ENCODE assay signal across 7 cellular contexts in the genomic region with DNA sequence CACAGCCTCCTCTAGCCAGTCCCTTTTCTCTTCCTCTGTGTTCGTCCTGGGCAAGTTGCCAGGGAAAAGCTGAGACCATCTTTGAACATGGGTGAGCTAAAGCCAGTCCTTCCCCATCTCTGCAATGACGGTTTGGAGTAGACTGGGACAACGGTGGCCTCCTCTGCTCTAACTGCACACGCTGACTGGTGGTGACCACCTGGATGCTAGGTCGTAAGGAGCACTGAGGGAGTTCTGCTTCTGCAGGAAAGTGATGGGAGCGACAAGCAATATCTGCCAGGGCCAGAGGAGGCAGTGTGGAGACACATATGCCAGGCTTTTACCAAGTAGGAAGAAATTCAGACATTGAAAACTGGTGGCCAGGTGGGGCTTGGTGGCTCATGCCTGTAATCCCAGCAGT.
A peak's percentile ranks its signal among the peaks of the same experiment; 100 is the strongest.
DNase-seq lines count a peak whose midpoint lies in the region; ATAC-seq and TF ChIP-seq lines count a peak whose summit lies in the region.

No MANE protein-coding gene starts in this region.

- POLR2A ChIA-PET in SK-N-SH (lab: Yijun Ruan, JAX): no interaction called here

- no peaks in the 10 kb centered on the region for H4K20me1 ChIP-seq in SK-N-SH (ENCODE audit: insufficient read depth)
- H4K20me1 ChIP-seq in neural cell (ENCODE audit: insufficient read depth): no peaks in the 10 kb centered on the region

- DNase-seq in EL (peak; percentile 30), SK-N-SH (peak; percentile 74), endodermal cell (peak; percentile 93), omental fat pad (ENCODE audit: low spot score) (no peak)

- no peaks in the 10 kb centered on the region for H3K79me2 ChIP-seq in SK-N-SH (ENCODE audit: insufficient read depth)
- no peaks in the 10 kb centered on the region for H3K79me2 ChIP-seq in neural cell (replicated peaks; ENCODE audit: insufficient read depth, low read length)

- TF ChIP-seq CTCF in SK-N-SH (IDR thresholded peaks at IDR 0.05): peak; percentile 59
- TF ChIP-seq CTCF in endodermal cell (conservative IDR thresholded peaks at IDR 0.05): peak; percentile 77
- peak; percentile 24 for TF ChIP-seq CTCF in neural cell (IDR thresholded peaks at IDR 0.05; ENCODE audit: poor library complexity, severe bottlenecking)
- no peak for TF ChIP-seq CTCF in omental fat pad (IDR thresholded peaks at IDR 0.05)

- no peaks in the 10 kb centered on the region for H3K36me3 Mint-ChIP-seq in endodermal cell (ENCODE audit: low read depth)

- H3K4me2 ChIP-seq in SK-N-SH: no peak overlapping the region
- H3K4me2 ChIP-seq in neural cell (ENCODE audit: low read length): no peak overlapping the region

- peak; percentile 53 for ATAC-seq in HG02678 (IDR thresholded peaks at IDR 0.05; ENCODE audit: unreplicated experiment)
- no peak for ATAC-seq in omental fat pad (ENCODE audit: low FRiP score)
- no peak for ATAC-seq in GM19455 (IDR thresholded peaks at IDR 0.05; ENCODE audit: unreplicated experiment)

- H3K4me3 ChIP-seq in SK-N-SH (ENCODE audit: low read depth in 2 of 2, low read length in 1 of 2) (no peak overlapping the region), endodermal cell (ENCODE audit: low read length) (no peak overlapping the region), neural cell (ENCODE audit: low read length) (no peak overlapping the region)

- H3K9me3 ChIP-seq in SK-N-SH: no peaks in the 10 kb centered on the region
- H3K9me3 ChIP-seq in endodermal cell (ENCODE audit: control insufficient read depth, low read length): no peaks in the 10 kb centered on the region
- H3K9me3 ChIP-seq in neural cell (ENCODE audit: low read length): no peaks in the 10 kb centered on the region

- 36% methylated on average over 3 of the region's 6 CpGs for WGBS in SK-N-SH (ENCODE audit: low lambda C conversion rate)
- WGBS in endodermal cell (ENCODE audit: insufficient coverage in 1 of 2, insufficient read length in 1 of 2), 2 experiments: 46 to 60% methylated on average over 4 to 6 of the region's 6 CpGs

- H3K4me3 Mint-ChIP-seq in endodermal cell: no peak overlapping the region

- H3K27ac Mint-ChIP-seq in endodermal cell: no peak overlapping the region

- H3K27me3 ChIP-seq in SK-N-SH (ENCODE audit: insufficient read depth): no peaks in the 10 kb centered on the region
- no peaks in the 10 kb centered on the region for H3K27me3 ChIP-seq in endodermal cell (ENCODE audit: control insufficient read depth, insufficient read depth, low read length, poor library complexity, severe bottlenecking)
- no peaks in the 10 kb centered on the region for H3K27me3 ChIP-seq in neural cell (ENCODE audit: insufficient read depth, low read depth, low read length)

- H3K9ac ChIP-seq in SK-N-SH (no peak overlapping the region), endodermal cell (ENCODE audit: extremely low read depth, low read length, poor library complexity, severe bottlenecking) (no peak overlapping the region), neural cell (ENCODE audit: low read length) (no peak overlapping the region)

- H3K36me3 ChIP-seq in SK-N-SH (replicated peaks in 1 of 2; ENCODE audit: control insufficient read depth in 1 of 2, insufficient read depth in 2 of 2, low read length in 1 of 2) (no peaks in the 10 kb centered on the region), endodermal cell (ENCODE audit: control insufficient read depth, insufficient read depth, low read length) (no peaks in the 10 kb centered on the region), neural cell (ENCODE audit: insufficient read depth, low read length) (no peaks in the 10 kb centered on the region)

- H3K4me1 ChIP-seq in SK-N-SH (ENCODE audit: control insufficient read depth in 1 of 2, insufficient read depth in 2 of 2, low read depth in 1 of 2, low read length in 1 of 2) (no peaks in the 10 kb centered on the region), endodermal cell (ENCODE audit: control insufficient read depth, insufficient read depth, low read length) (no peaks in the 10 kb centered on the region)

- H3F3A ChIP-seq in SK-N-SH (replicated peaks; ENCODE audit: insufficient read depth) (no peaks in the 10 kb centered on the region), neural cell (ENCODE audit: insufficient read depth, low read length, poor library complexity, severe bottlenecking) (no peaks in the 10 kb centered on the region)

- H3K9me2 ChIP-seq in SK-N-SH (no peaks in the 10 kb centered on the region), neural cell (ENCODE audit: insufficient read depth, low read length) (no peaks in the 10 kb centered on the region)

- H3K4me1 Mint-ChIP-seq in endodermal cell: no peaks in the 10 kb centered on the region

- H3K9me3 Mint-ChIP-seq in endodermal cell: no peaks in the 10 kb centered on the region

- TF ChIP-seq RAD21 in SK-N-SH (IDR thresholded peaks at IDR 0.05; ENCODE audit: low read length) (peak; percentile 58), neural cell (conservative IDR thresholded peaks at IDR 0.05) (no peak)

- H2AFZ ChIP-seq in SK-N-SH (ENCODE audit: low read depth) (no peak overlapping the region), neural cell (ENCODE audit: low read depth, low read length) (no peak overlapping the region)

- no peak overlapping the region for H3K27ac ChIP-seq in SK-N-SH (ENCODE audit: low read depth in 2 of 2, low read length in 1 of 2)
- H3K27ac ChIP-seq in endodermal cell (ENCODE audit: low read depth, low read length): no peak overlapping the region
- H3K27ac ChIP-seq in neural cell (ENCODE audit: low read length): no peak overlapping the region

- CTCF ChIA-PET in SK-N-SH (lab: Yijun Ruan, JAX): interaction anchor here (0.6 to 1.2 kb wide), 5 partner anchors 10 to 149 kb away, joined by 3 to 5 read pairs (median 3); no protein-coding TSS in a partner anchor

- TF ChIP-seq EP300 in SK-N-SH (IDR thresholded peaks at IDR 0.05; ENCODE audit: borderline replicate concordance in 1 of 2, low read depth in 1 of 2, low read length in 1 of 2): no peak
- no peak for TF ChIP-seq EP300 in neural cell (conservative IDR thresholded peaks at IDR 0.05; ENCODE audit: poor library complexity, severe bottlenecking)

- H3K27me3 Mint-ChIP-seq in endodermal cell (ENCODE audit: insufficient read depth): no peaks in the 10 kb centered on the region

TF ChIP-seq in SK-N-SH, 30 proteins besides CTCF, POLR2A, EP300 and RAD21:
- TF ChIP-seq, protein P1, sequence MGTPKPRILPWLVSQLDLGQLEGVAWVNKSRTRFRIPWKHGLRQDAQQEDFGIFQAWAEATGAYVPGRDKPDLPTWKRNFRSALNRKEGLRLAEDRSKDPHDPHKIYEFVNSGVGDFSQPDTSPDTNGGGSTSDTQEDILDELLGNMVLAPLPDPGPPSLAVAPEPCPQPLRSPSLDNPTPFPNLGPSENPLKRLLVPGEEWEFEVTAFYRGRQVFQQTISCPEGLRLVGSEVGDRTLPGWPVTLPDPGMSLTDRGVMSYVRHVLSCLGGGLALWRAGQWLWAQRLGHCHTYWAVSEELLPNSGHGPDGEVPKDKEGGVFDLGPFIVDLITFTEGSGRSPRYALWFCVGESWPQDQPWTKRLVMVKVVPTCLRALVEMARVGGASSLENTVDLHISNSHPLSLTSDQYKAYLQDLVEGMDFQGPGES (IDR thresholded peaks at IDR 0.05; ENCODE audit: low read depth, low read length): no peak
- TF ChIP-seq GABPA (IDR thresholded peaks at IDR 0.05; ENCODE audit: low read depth) (no peak), TAF1 (IDR thresholded peaks at IDR 0.05; ENCODE audit: borderline replicate concordance, low read depth, low read length) (no peak), CHD2 (IDR thresholded peaks at IDR 0.05; ENCODE audit: low read length, partially characterized antibody) (no peak), TCF12 (IDR thresholded peaks at IDR 0.05) (no peak), TEAD4 (IDR thresholded peaks at IDR 0.05; ENCODE audit: borderline replicate concordance, insufficient read depth) (no peak)
- TF ChIP-seq, protein P2, sequence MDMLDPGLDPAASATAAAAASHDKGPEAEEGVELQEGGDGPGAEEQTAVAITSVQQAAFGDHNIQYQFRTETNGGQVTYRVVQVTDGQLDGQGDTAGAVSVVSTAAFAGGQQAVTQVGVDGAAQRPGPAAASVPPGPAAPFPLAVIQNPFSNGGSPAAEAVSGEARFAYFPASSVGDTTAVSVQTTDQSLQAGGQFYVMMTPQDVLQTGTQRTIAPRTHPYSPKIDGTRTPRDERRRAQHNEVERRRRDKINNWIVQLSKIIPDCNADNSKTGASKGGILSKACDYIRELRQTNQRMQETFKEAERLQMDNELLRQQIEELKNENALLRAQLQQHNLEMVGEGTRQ (IDR thresholded peaks at IDR 0.05; ENCODE audit: borderline replicate concordance, low read depth, low read length): no peak
TF ChIP-seq in SK-N-SH: peak in this region for 0.

TF ChIP-seq in neural cell, 6 proteins besides CTCF, POLR2A, EP300 and RAD21:
- TF ChIP-seq TAF1 (IDR thresholded peaks at IDR 0.05; ENCODE audit: low read depth): no peak
- TF ChIP-seq, protein P3, sequence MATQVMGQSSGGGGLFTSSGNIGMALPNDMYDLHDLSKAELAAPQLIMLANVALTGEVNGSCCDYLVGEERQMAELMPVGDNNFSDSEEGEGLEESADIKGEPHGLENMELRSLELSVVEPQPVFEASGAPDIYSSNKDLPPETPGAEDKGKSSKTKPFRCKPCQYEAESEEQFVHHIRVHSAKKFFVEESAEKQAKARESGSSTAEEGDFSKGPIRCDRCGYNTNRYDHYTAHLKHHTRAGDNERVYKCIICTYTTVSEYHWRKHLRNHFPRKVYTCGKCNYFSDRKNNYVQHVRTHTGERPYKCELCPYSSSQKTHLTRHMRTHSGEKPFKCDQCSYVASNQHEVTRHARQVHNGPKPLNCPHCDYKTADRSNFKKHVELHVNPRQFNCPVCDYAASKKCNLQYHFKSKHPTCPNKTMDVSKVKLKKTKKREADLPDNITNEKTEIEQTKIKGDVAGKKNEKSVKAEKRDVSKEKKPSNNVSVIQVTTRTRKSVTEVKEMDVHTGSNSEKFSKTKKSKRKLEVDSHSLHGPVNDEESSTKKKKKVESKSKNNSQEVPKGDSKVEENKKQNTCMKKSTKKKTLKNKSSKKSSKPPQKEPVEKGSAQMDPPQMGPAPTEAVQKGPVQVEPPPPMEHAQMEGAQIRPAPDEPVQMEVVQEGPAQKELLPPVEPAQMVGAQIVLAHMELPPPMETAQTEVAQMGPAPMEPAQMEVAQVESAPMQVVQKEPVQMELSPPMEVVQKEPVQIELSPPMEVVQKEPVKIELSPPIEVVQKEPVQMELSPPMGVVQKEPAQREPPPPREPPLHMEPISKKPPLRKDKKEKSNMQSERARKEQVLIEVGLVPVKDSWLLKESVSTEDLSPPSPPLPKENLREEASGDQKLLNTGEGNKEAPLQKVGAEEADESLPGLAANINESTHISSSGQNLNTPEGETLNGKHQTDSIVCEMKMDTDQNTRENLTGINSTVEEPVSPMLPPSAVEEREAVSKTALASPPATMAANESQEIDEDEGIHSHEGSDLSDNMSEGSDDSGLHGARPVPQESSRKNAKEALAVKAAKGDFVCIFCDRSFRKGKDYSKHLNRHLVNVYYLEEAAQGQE (IDR thresholded peaks at IDR 0.05; ENCODE audit: borderline replicate concordance): no peak
- no peak for TF ChIP-seq POLR2AphosphoS5 (IDR thresholded peaks at IDR 0.05)
- no peak for TF ChIP-seq SMC3 (conservative IDR thresholded peaks at IDR 0.05; ENCODE audit: poor library complexity)
- TF ChIP-seq MXI1 (conservative IDR thresholded peaks at IDR 0.05; ENCODE audit: poor library complexity, severe bottlenecking): no peak
- TF ChIP-seq EZH2 (IDR thresholded peaks at IDR 0.05; ENCODE audit: borderline replicate concordance, insufficient read depth, low read length, poor library complexity, severe bottlenecking): no peak

Comparison
In these comparisons a context has a peak if more than half of its experiments do, and no peak if none do; other contexts are left out.
1. CTCF ChIP-seq: peak in SK-N-SH (single experiment), endodermal cell (single experiment) and neural cell (single experiment); none in omental fat pad (0 of 3).